32 cellular contexts compared by ENCODE assay signal in the genomic region with DNA sequence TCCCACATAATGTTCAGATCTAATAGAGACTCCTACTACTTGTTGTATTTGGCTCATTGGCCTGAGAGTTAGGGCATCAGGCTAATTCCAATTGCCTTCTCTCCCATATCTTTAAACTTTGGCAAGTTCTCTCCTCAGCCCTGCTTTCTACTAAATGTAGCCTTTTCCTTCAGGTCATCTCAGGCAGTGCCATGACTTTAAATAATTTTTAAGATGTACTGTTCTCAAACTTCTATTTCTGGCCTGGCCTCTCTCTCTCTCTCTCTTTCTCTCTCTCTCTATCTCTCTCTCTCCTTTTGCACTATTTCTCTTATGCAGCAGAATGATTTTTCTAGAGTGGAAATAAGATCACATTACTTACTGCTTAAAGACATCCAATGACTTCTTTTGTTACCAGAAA.
"Had no signal": no experiment of that assay in that cellular context is flagged by ENCODE, and none has a peak within 500 bp of the region (broad histone marks: within the 10 kb centered on the region; RNA-seq: fewer than 3 reads in every experiment).

No MANE protein-coding gene starts in this region.

- DNase-seq: activated effector memory CD4-positive, alpha-beta T cell treated with anti-CD3 and anti-CD28 coated beads, Interleukin-2, amount 50 U/mL, for 16 hours; activated effector memory CD4-positive, alpha-beta T cell treated with Interleukin-2 at 50 U/mL for 16 hours; activated gamma-delta T cell; activated gamma-delta T cell treated with Interleukin-2 at 50 U/mL for 16 hours; activated naive CD4-positive, alpha-beta T cell; activated naive CD4-positive, alpha-beta T cell treated with anti-CD3 and anti-CD28 coated beads for 36 hours; activated naive CD4-positive, alpha-beta T cell treated with anti-CD3 and anti-CD28 coated beads, Interleukin-2, amount 10 ng/mL, durations not matched to agents 7 days and 5 days; activated naive CD4-positive, alpha-beta T cell treated with anti-CD3 and anti-CD28 coated beads, Interleukin-2, amount 50 U/mL, for 16 hours; activated naive CD4-positive, alpha-beta T cell treated with Interleukin-2 at 50 U/mL for 16 hours; activated naive CD8-positive, alpha-beta T cell treated with anti-CD3 and anti-CD28 coated beads for 36 hours; activated naive CD8-positive, alpha-beta T cell treated with anti-CD3 and anti-CD28 coated beads, Interleukin-2, amount 10 ng/mL, durations not matched to agents 7 days and 5 days; activated naive CD8-positive, alpha-beta T cell treated with anti-CD3 and anti-CD28 coated beads, Interleukin-2, amount 50 U/mL, for 24 hours; activated T-cell treated with anti-CD3 and anti-CD28 coated beads, Interleukin-2, amount 50 U/mL, for 1 hour; activated T-cell treated with anti-CD3 and anti-CD28 coated beads, Interleukin-2, amount 50 U/mL, for 24 hours; activated T-cell treated with anti-CD3 and anti-CD28 coated beads, Interleukin-2, amount 50 U/mL, for 4 hours; activated T-cell treated with anti-CD3 and anti-CD28 coated beads, Interleukin-2, amount 50 U/mL, for 48 hours; activated T-cell treated with anti-CD3 and anti-CD28 coated beads, Interleukin-2, amount 50 U/mL, for 72 hours; adrenal gland; amniotic stem cell; amygdala; anterior cingulate cortex; aorta; body of pancreas; brain microvascular endothelial cell; caudate nucleus; central memory CD4-positive, alpha-beta T cell; cerebellar nuclear complex had no signal

- ATAC-seq: activated naive CD4-positive, alpha-beta T cell treated with anti-CD3 and anti-CD28 coated beads, Interleukin-2, amount 50 U/mL, for 72 hours; activated naive CD8-positive, alpha-beta T cell treated with anti-CD3 and anti-CD28 coated beads, Interleukin-2, amount 50 U/mL, for 24 hours; activated T-cell treated with anti-CD3 and anti-CD28 coated beads, Interleukin-2, amount 50 U/mL, for 4 hours; activated T-cell treated with anti-CD3 and anti-CD28 coated beads, Interleukin-2, amount 50 U/mL, for 72 hours; activated T-helper 17 cell treated with anti-CD3 and anti-CD28 coated beads, Interleukin-2, amount 50 U/mL, for 72 hours; body of pancreas had no signal

- H3K27me3 ChIP-seq: adrenal gland, ascending aorta, body of pancreas, brain microvascular endothelial cell, breast epithelium, cardiac muscle cell had no signal

- H3K4me1 ChIP-seq: adrenal gland, ascending aorta, breast epithelium had no signal

- H3K4me3 ChIP-seq: adrenal gland, ascending aorta, body of pancreas, breast epithelium, cardiac muscle cell had no signal

- H3K27ac ChIP-seq: adrenal gland, ascending aorta, body of pancreas, brain microvascular endothelial cell, breast epithelium, cardiac muscle cell had no signal

- H3K9me3 ChIP-seq: adrenal gland, ascending aorta, body of pancreas, breast epithelium had no signal

- H3K36me3 ChIP-seq: adrenal gland, ascending aorta, brain microvascular endothelial cell, breast epithelium, cardiac muscle cell had no signal
